In genomic region chr2:1140389-1141003, GRCh38 we compare ENCODE assay signal across 1 cellular context.
TF ChIP-seq lines count a peak whose summit lies in the region.

No MANE protein-coding gene starts in this region.

TF ChIP-seq in H1, 55 proteins besides CTCF, POLR2A, EP300 and RAD21 (continued from another document):
- TF ChIP-seq EZH2 (IDR thresholded peaks at IDR 0.05; ENCODE audit: low read depth, low read length, severe bottlenecking) (no peak), KDM5A (IDR thresholded peaks at IDR 0.05; ENCODE audit: low read length) (no peak), E2F6 (IDR thresholded peaks at IDR 0.05) (no peak), CHD1 (IDR thresholded peaks at IDR 0.05; ENCODE audit: low read depth, low read length) (no peak)
